Comparison of ENCODE assay signal across 8 cellular contexts in genomic region chr15:89136818-89137772, GRCh38. TPM values are rescaled to one million over a fixed set of nuclear protein-coding genes. Genes with fewer than 3 reads are reported as not detected.
DNase-seq lines count a peak whose midpoint lies in the region; ATAC-seq and TF ChIP-seq lines count a peak whose summit lies in the region.

No MANE protein-coding gene starts in this region.

- intact Hi-C loops in Right ventricle myocardium superior (cut with DNase I) (loop anchor here (5.0 kb wide), 1 partner anchor 45 kb away; no protein-coding TSS in a partner anchor), prostate gland (cut with DNase I) (loop anchor here (5.0 kb wide), 1 partner anchor 35 kb away; no protein-coding TSS in a partner anchor), lower leg skin (cut with DNase I; ENCODE audit: low total_unique reads) (no loop called here)

- no peak overlapping the region for H3K4me3 Mint-ChIP-seq in activated naive CD8-positive, alpha-beta T cell treated with anti-CD3 and anti-CD28 coated beads for 36 hours

- no peaks in the 10 kb centered on the region for H3K9me3 ChIP-seq in prostate gland

- peaks cover 24% of the 10 kb centered on the region for H3K4me1 ChIP-seq in prostate gland (replicated peaks)

- no peaks in the 10 kb centered on the region for H3K27me3 Mint-ChIP-seq in activated naive CD8-positive, alpha-beta T cell treated with anti-CD3 and anti-CD28 coated beads for 36 hours

- TF ChIP-seq POLR2A in prostate gland (IDR thresholded peaks at IDR 0.05) (no peak), lower leg skin (IDR thresholded peaks at IDR 0.05) (no peak)

- TF ChIP-seq CTCF in C4-2B (conservative IDR thresholded peaks at IDR 0.05) (no peak), prostate gland (IDR thresholded peaks at IDR 0.05) (no peak), lower leg skin (IDR thresholded peaks at IDR 0.05) (no peak)

- WGBS in prostate gland = 54% methylated on average over 11 of the region's 11 CpGs
- WGBS in lower leg skin, 2 donors = 62 to 64% methylated on average over 11 of the region's 11 CpGs

- H3K4me3 ChIP-seq in prostate gland (no peak overlapping the region), lower leg skin (ENCODE audit: low read depth, poor library complexity, severe bottlenecking) (no peak overlapping the region)

- ATAC-seq in Right ventricle myocardium superior (ENCODE audit: poor library complexity) (peak; percentile 86), GM21723 (IDR thresholded peaks at IDR 0.05; ENCODE audit: unreplicated experiment) (no peak), GM18870 (IDR thresholded peaks at IDR 0.05; ENCODE audit: unreplicated experiment) (no peak)

- peaks cover 35% of the 10 kb centered on the region for H3K4me1 Mint-ChIP-seq in activated naive CD8-positive, alpha-beta T cell treated with anti-CD3 and anti-CD28 coated beads for 36 hours

- H3K27ac ChIP-seq in C4-2B = peak overlapping the region; percentile 92
- peak overlapping the region; percentile 50 to 63 for H3K27ac ChIP-seq in prostate gland

- H3K27me3 ChIP-seq in prostate gland (replicated peaks; ENCODE audit: insufficient read depth) = no peaks in the 10 kb centered on the region

- H3K36me3 Mint-ChIP-seq in activated naive CD8-positive, alpha-beta T cell treated with anti-CD3 and anti-CD28 coated beads for 36 hours = peaks cover 15% of the 10 kb centered on the region

- no peak for DNase-seq in activated naive CD8-positive, alpha-beta T cell treated with anti-CD3 and anti-CD28 coated beads for 36 hours
- peak; percentile 67 for DNase-seq in Right ventricle myocardium superior
- DNase-seq in prostate gland (ENCODE audit: low spot score) = no peak
- no peak for DNase-seq in lower leg skin (ENCODE audit: low spot score in 2 of 2)
- no peak for DNase-seq in NCI-H1930 (lab: John Stamatoyannopoulos, UW)

- H3K9me3 Mint-ChIP-seq in activated naive CD8-positive, alpha-beta T cell treated with anti-CD3 and anti-CD28 coated beads for 36 hours = peaks cover 2% of the 10 kb centered on the region

- H3K36me3 ChIP-seq in prostate gland = no peaks in the 10 kb centered on the region

- peak overlapping the region; percentile 6 for H3K27ac Mint-ChIP-seq in activated naive CD8-positive, alpha-beta T cell treated with anti-CD3 and anti-CD28 coated beads for 36 hours

RNA-seq across cellular contexts. Expression of gene ABHD2, which starts 48.8 kb away (rescaled TPM):
- total RNA-seq in activated naive CD8-positive, alpha-beta T cell treated with anti-CD3 and anti-CD28 coated beads for 36 hours = 10 to 100 TPM; 47.6 to 49.2 TPM
- total RNA-seq in Right ventricle myocardium superior (59.4 TPM), prostate gland (100 to 1,000 TPM; 111 to 253 TPM), lower leg skin (10 to 100 TPM; 21.5 to 57.3 (median 38.5) TPM)
